In genomic region chr13:42271337-42272114, GRCh38 we compare ENCODE assay signal across 8 cellular contexts. TPM values are rescaled to one million over a fixed set of nuclear protein-coding genes. Genes with fewer than 3 reads are reported as not detected.
DNase-seq lines count a peak whose midpoint lies in the region; ATAC-seq and TF ChIP-seq lines count a peak whose summit lies in the region.

No MANE protein-coding gene starts in this region.

- peak; percentile 98 for DNase-seq in DMS53 (lab: John Stamatoyannopoulos, UW)
- DNase-seq in Jurkat, Clone E6-1 (ENCODE audit: low read depth, low spot score) = peak; percentile 92
- DNase-seq in PC-9 = peak; percentile 78 to 89
- peak; percentile 91 for DNase-seq in activated T-cell treated with anti-CD3 and anti-CD28 coated beads, Interleukin-2, amount 50 U/mL, for 4 hours
- peak; percentile 93 for DNase-seq in stimulated activated CD8-positive, alpha-beta memory T cell treated with anti-CD3 and anti-CD28 coated beads, Interleukin-4, amount 100 ng/mL, for 48 hours

- 0 out of 2 replicates have a peak, but pooled peaks cover 11% of the 10 kb centered on the region for H3K4me1 ChIP-seq in PC-9 (replicated peaks; ENCODE audit: insufficient read depth)
- H3K4me1 ChIP-seq in mucosa of stomach (ENCODE audit: control insufficient read depth, insufficient read depth, low read length) = peaks cover 8% of the 10 kb centered on the region

- peak; percentile 81 for ATAC-seq in GM21717 (IDR thresholded peaks at IDR 0.05; ENCODE audit: unreplicated experiment)
- ATAC-seq in activated T-cell treated with anti-CD3 and anti-CD28 coated beads, Interleukin-2, amount 50 U/mL, for 4 hours = peak; percentile 88 to 92
- ATAC-seq in esophagus mucosa = peak; percentile 94

- BruUV-seq in PC-9 (replicated peaks; lab: Mats Ljungman, UMichigan) = TSS peak; percentile 68

- H3K9me3 ChIP-seq in PC-9 (ENCODE audit: insufficient read depth, low read depth) (no peaks in the 10 kb centered on the region), mucosa of stomach (ENCODE audit: control insufficient read depth, low read length) (no peaks in the 10 kb centered on the region)

- peak overlapping the region; percentile 77 for H3K9ac ChIP-seq in mucosa of stomach (ENCODE audit: low read length)

- H3K36me3 Mint-ChIP-seq in activated T-cell treated with anti-CD3 and anti-CD28 coated beads, Interleukin-2, amount 50 U/mL, for 4 hours (ENCODE audit: insufficient read depth) = peaks cover 3% of the 10 kb centered on the region

- H3F3A ChIP-seq in PC-9 (ENCODE audit: insufficient read depth, low read depth) = no peaks in the 10 kb centered on the region

- CTCF ChIA-PET in PC-9 (lab: Charles Lee) = no interaction called here

- H3K27me3 Mint-ChIP-seq in activated T-cell treated with anti-CD3 and anti-CD28 coated beads, Interleukin-2, amount 50 U/mL, for 4 hours (ENCODE audit: low read depth) = no peaks in the 10 kb centered on the region

- H3K4me1 Mint-ChIP-seq in activated T-cell treated with anti-CD3 and anti-CD28 coated beads, Interleukin-2, amount 50 U/mL, for 4 hours (ENCODE audit: low read depth) = peaks cover 49% of the 10 kb centered on the region

- peak overlapping the region; percentile 97 for H3K4me3 Mint-ChIP-seq in activated T-cell treated with anti-CD3 and anti-CD28 coated beads, Interleukin-2, amount 50 U/mL, for 4 hours

- H3K79me2 ChIP-seq in PC-9 (ENCODE audit: low read depth) = peaks cover 9% of the 10 kb centered on the region; the same call in 1 of the 2 replicates

- intact Hi-C loops in PC-9 (cut with micrococcal nuclease; ENCODE audit: unreplicated experiment) = loop anchor here (1.0 kb wide), 1 partner anchor 91 kb away; no protein-coding TSS in a partner anchor

- no peaks in the 10 kb centered on the region for H3K9me2 ChIP-seq in PC-9 (ENCODE audit: insufficient read depth)

- H3K9me3 Mint-ChIP-seq in activated T-cell treated with anti-CD3 and anti-CD28 coated beads, Interleukin-2, amount 50 U/mL, for 4 hours = no peaks in the 10 kb centered on the region

- H3K4me2 ChIP-seq in PC-9 = peak overlapping the region; percentile 78

- peak overlapping the region; percentile 72 for H3K4me3 ChIP-seq in Jurkat, Clone E6-1 (ENCODE audit: low read length)
- H3K4me3 ChIP-seq in PC-9 (peak overlapping the region; percentile 86), mucosa of stomach (ENCODE audit: low read length) (peak overlapping the region; percentile 94)

- H3K27me3 ChIP-seq in PC-9 (ENCODE audit: insufficient read depth, low read depth) = no peaks in the 10 kb centered on the region
- no peaks in the 10 kb centered on the region for H3K27me3 ChIP-seq in mucosa of stomach (ENCODE audit: control insufficient read depth, insufficient read depth, low read length)

- no peaks in the 10 kb centered on the region for H3K36me3 ChIP-seq in PC-9 (ENCODE audit: low read depth)
- H3K36me3 ChIP-seq in mucosa of stomach (ENCODE audit: control insufficient read depth, insufficient read depth, low read length) = no peaks in the 10 kb centered on the region

- no peaks in the 10 kb centered on the region for H4K20me1 ChIP-seq in PC-9 (ENCODE audit: insufficient read depth)

- H2AFZ ChIP-seq in PC-9 = peak overlapping the region; percentile 96

- no peak for TF ChIP-seq CTCF in PC-9 (conservative IDR thresholded peaks at IDR 0.05)

- peak overlapping the region; percentile 53 for H3K27ac ChIP-seq in PC-9

- POLR2A ChIA-PET in PC-9 (lab: Charles Lee; ENCODE audit: unreplicated experiment) = interaction anchor here (0.6 kb wide), 1 partner anchor 42 kb away, joined by 3 read pairs; no protein-coding TSS in a partner anchor

RNA-seq across cellular contexts. Expression of gene AKAP11, which starts 0.4 kb away (rescaled TPM):
- polyA plus RNA-seq in Jurkat, Clone E6-1 (2012; ENCODE audit: insufficient read depth, insufficient read length) = 9.7 TPM
- 13.2 and 15.9 TPM in 2 replicates for total RNA-seq in PC-9 (2021)
- total RNA-seq in activated T-cell treated with anti-CD3 and anti-CD28 coated beads, Interleukin-2, amount 50 U/mL, for 4 hours = 10 to 100 TPM; 26.9 to 29.8 (median 29.2) TPM
- total RNA-seq in esophagus mucosa = 13.8 TPM

Comparison
In these comparisons a context has a peak if more than half of its experiments do, and no peak if none do; other contexts are left out.
1. Peak in every context shown above with its lines: DNase-seq, ATAC-seq, H3K4me3 ChIP-seq and H3K27ac ChIP-seq.